ENCODE assay signal across 18 cellular contexts in genomic region chr2:159095813-159096212, GRCh38.
"Had no signal": no experiment of that assay in that cellular context is flagged by ENCODE, and none has a peak within 500 bp of the region (broad histone marks: within the 10 kb centered on the region; RNA-seq: fewer than 3 reads in every experiment).

No MANE protein-coding gene starts in this region.

- H3K27me3 ChIP-seq: foreskin keratinocyte had no signal

- H3K27me3 Mint-ChIP-seq: brain; dendritic cell treated with granulocyte-macrophage colony-stimulating factor and Interleukin-4, amounts not matched to agents 40 ng/mL and 50 ng/mL, for 4 days; stimulated activated naive CD8-positive, alpha-beta T cell treated with anti-CD3 and anti-CD28 coated beads, Interleukin-15, Interleukin-2, amounts not matched to agents 100 ng/mL and 50 ng/mL, for 24 hours had no signal

- DNase-seq: activated CD4-positive, alpha-beta T cell treated with anti-CD3 and anti-CD28 coated beads for 4 hours; activated naive CD4-positive, alpha-beta T cell; amygdala; foreskin keratinocyte; immature natural killer cell; occipital lobe; psoas muscle; stimulated activated CD4-positive, alpha-beta T cell treated with anti-CD3 and anti-CD28 coated beads, Interleukin-2, amount 100 ng/mL, for 48 hours; T1000; WERI-Rb-1 had no signal

- H3K4me3 Mint-ChIP-seq: activated T-helper 1 cell treated with anti-CD3 and anti-CD28 coated beads, Interleukin-12 subunit alpha, Interleukin-12 subunit beta, Interleukin-2, Interleukin-4 antibody, amounts not matched to agents 30 ng/mL and 10 ng/mL and 1 ng/mL, durations not matched to agents 14 hours and 24 hours and 36 hours; brain; central memory CD8-positive, alpha-beta T cell; dendritic cell treated with granulocyte-macrophage colony-stimulating factor and Interleukin-4, amounts not matched to agents 40 ng/mL and 50 ng/mL, for 4 days; immature natural killer cell; natural killer cell treated with Interleukin-12 subunit alpha and Interleukin-12 subunit beta and Interleukin-15 and Interleukin-18, amount 100 ng/mL, for 72 hours; stimulated activated naive CD8-positive, alpha-beta T cell treated with anti-CD3 and anti-CD28 coated beads, Interleukin-15, Interleukin-2, amounts not matched to agents 100 ng/mL and 50 ng/mL, for 24 hours had no signal

- H3K36me3 ChIP-seq: WERI-Rb-1 had no signal

- H3K9me3 ChIP-seq: psoas muscle had no signal

- H3K4me3 ChIP-seq: lung, psoas muscle had no signal

- H3K27ac Mint-ChIP-seq: activated T-helper 1 cell treated with anti-CD3 and anti-CD28 coated beads, Interleukin-12 subunit alpha, Interleukin-12 subunit beta, Interleukin-2, Interleukin-4 antibody, amounts not matched to agents 30 ng/mL and 10 ng/mL and 1 ng/mL, durations not matched to agents 14 hours and 24 hours and 36 hours; dendritic cell treated with granulocyte-macrophage colony-stimulating factor and Interleukin-4, amounts not matched to agents 40 ng/mL and 50 ng/mL, for 4 days; natural killer cell treated with Interleukin-12 subunit alpha and Interleukin-12 subunit beta and Interleukin-15 and Interleukin-18, amount 100 ng/mL, for 72 hours; stimulated activated naive CD8-positive, alpha-beta T cell treated with anti-CD3 and anti-CD28 coated beads, Interleukin-15, Interleukin-2, amounts not matched to agents 100 ng/mL and 50 ng/mL, for 24 hours had no signal

- H3K27ac ChIP-seq: foreskin keratinocyte, psoas muscle, WERI-Rb-1 had no signal

- ATAC-seq: foreskin keratinocyte; natural killer cell treated with Interleukin-12 subunit alpha and Interleukin-12 subunit beta and Interleukin-15 and Interleukin-18, amount 100 ng/mL, for 72 hours; psoas muscle; sciatic nerve had no signal
